In the genomic region with DNA sequence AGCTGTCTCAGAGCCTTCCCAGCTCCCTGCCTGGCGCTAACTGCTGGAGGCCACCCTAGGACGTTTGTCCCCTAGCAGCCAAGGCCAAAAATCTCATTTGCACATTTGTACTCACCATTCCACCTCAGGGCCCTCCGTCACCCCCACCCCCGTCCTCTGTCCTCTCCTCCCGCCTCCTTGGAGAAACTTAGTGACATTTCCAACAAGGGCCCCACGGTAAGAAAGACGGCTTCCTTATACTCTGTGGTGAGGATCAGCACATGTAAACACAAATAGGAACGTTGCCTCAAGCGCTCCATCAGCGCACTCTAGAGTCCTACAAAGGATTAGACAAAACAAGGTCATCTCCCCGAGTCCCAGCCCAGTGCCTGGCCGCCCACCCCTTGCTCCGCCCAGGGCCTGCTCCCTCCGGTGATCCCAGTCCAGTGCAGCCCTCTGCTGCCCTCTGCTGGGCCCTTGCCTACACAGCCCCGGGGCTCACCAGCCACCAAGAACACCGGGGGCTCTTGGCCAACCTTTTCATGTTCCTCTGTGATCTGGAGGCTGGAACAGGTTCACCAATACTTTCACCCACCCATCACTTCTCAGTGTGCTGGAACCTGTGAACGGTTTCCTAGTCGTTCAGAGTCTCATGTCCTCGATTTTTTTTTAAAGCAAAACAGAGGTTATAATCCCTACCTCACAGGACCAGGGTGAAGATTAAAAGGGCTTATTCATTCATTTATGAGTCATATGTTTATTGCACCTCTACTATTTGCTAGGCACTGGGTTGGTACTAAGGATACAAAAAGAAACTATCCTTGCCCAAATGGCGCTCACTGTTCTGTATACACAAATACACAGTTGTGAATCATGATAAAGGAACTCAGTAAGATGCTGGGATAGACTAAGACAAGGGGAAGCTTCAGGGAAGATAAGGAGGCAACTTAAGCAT, we compare ENCODE assay signal across 8 cellular contexts. TPM values are rescaled to one million over a fixed set of nuclear protein-coding genes. Genes with fewer than 3 reads are reported as not detected.
DNase-seq lines count a peak whose midpoint lies in the region; ATAC-seq and TF ChIP-seq lines count a peak whose summit lies in the region.

No MANE protein-coding gene starts in this region.

- no peak overlapping the region for H3K4me3 ChIP-seq in GM12875 (ENCODE audit: low read depth, low read length)
- H3K4me3 ChIP-seq in trophoblast cell (ENCODE audit: low read depth, low read length) = no peak overlapping the region
- H3K4me3 ChIP-seq in transverse colon = peak overlapping the region in 2 of 4 donors; percentile 6 to 8

- H4K8ac ChIP-seq in trophoblast cell (ENCODE audit: low read depth, low read length) = peak overlapping the region; percentile 93

- H3K4me1 ChIP-seq in trophoblast cell (ENCODE audit: control insufficient read depth in 1 of 2, insufficient read depth in 2 of 2, low read length in 2 of 2) (peaks cover 0 to 2% of the 10 kb centered on the region in 2 experiments), transverse colon (peaks cover 5 to 16% (median 11%) of the 10 kb centered on the region in 4 donors)

- TF ChIP-seq EP300 in transverse colon (IDR thresholded peaks at IDR 0.05; ENCODE audit: low read depth) = no peak

- peak overlapping the region; percentile 88 for H2BK120ac ChIP-seq in trophoblast cell (ENCODE audit: insufficient read depth, low read length, poor library complexity)

- no peaks in the 10 kb centered on the region for H3K79me1 ChIP-seq in trophoblast cell (ENCODE audit: low read length)

- H3K9me3 Mint-ChIP-seq in activated naive CD8-positive, alpha-beta T cell treated with anti-CD3 and anti-CD28 coated beads, Interleukin-2, amount 50 U/mL, for 24 hours = no peaks in the 10 kb centered on the region

- H3K9ac ChIP-seq in trophoblast cell (ENCODE audit: low read length) = no peak overlapping the region

- in situ Hi-C loops in transverse colon (cut with MboI; ENCODE audit: low pct_ligation_motif_present in 1 of 4, low pct_unique_long_range_greater_than_20kb in 1 of 4, low sequenced_read_pairs in 3 of 4) = loop anchor here (5.0 to 25.0 kb wide), 6 partner anchors 173 to 973 kb away; a partner anchor contains a TSS

- H3K4me2 ChIP-seq in trophoblast cell (ENCODE audit: low read length) = peak overlapping the region; percentile 52

- no peaks in the 10 kb centered on the region for H3K36me3 Mint-ChIP-seq in activated naive CD8-positive, alpha-beta T cell treated with anti-CD3 and anti-CD28 coated beads, Interleukin-2, amount 50 U/mL, for 24 hours (ENCODE audit: low read depth)

- no CpG with 5 or more reads among the region's 20 CpGs for WGBS in trophoblast cell (ENCODE audit: extremely low coverage, insufficient coverage, insufficient read length)
- 6 to 14% methylated on average over 4 to 20 of the region's 20 CpGs for WGBS in transverse colon (ENCODE audit: low coverage in 1 of 2), 2 donors

- H3K36me3 ChIP-seq in trophoblast cell (ENCODE audit: control insufficient read depth in 1 of 2, insufficient read depth in 2 of 2, low read length in 2 of 2) (no peaks in the 10 kb centered on the region), transverse colon (no peaks in the 10 kb centered on the region)

- no peak overlapping the region for H3K23ac ChIP-seq in trophoblast cell (ENCODE audit: low read length)

- TF ChIP-seq POLR2A in transverse colon (IDR thresholded peaks at IDR 0.05) = no peak

- H4K12ac ChIP-seq in trophoblast cell (ENCODE audit: low read depth, low read length) = no peak overlapping the region

- peak overlapping the region; percentile 80 for H3K18ac ChIP-seq in trophoblast cell (ENCODE audit: low read length)

- peaks cover 11% of the 10 kb centered on the region for H3K4me1 Mint-ChIP-seq in activated naive CD8-positive, alpha-beta T cell treated with anti-CD3 and anti-CD28 coated beads, Interleukin-2, amount 50 U/mL, for 24 hours

- TF ChIP-seq CTCF in GM12875 (IDR thresholded peaks at IDR 0.05; ENCODE audit: borderline replicate concordance, insufficient read depth, low read depth, low read length) = peak; percentile 97
- TF ChIP-seq CTCF in transverse colon (IDR thresholded peaks at IDR 0.05) = peak; percentile 96 to 99 (median 98)

- H3K27ac ChIP-seq in trophoblast cell (ENCODE audit: low read depth, low read length) = no peak overlapping the region
- H3K27ac ChIP-seq in transverse colon = peak overlapping the region; percentile 59 to 73 (median 67)

- peak overlapping the region; percentile 55 for H3K27ac Mint-ChIP-seq in activated naive CD8-positive, alpha-beta T cell treated with anti-CD3 and anti-CD28 coated beads, Interleukin-2, amount 50 U/mL, for 24 hours

- peaks cover 11% of the 10 kb centered on the region for H3K27me3 Mint-ChIP-seq in activated naive CD8-positive, alpha-beta T cell treated with anti-CD3 and anti-CD28 coated beads, Interleukin-2, amount 50 U/mL, for 24 hours

- peak overlapping the region; percentile 58 for H3K14ac ChIP-seq in trophoblast cell (ENCODE audit: low read length)

- intact Hi-C loops in cardiac septum (cut with DNase I) (loop anchor here (2.0 to 10.0 kb wide), 5 partner anchors 81 to 329 kb away; a partner anchor contains a TSS), transverse colon (cut with DNase I; ENCODE audit: low total_unique reads) (loop anchor here (2.0 to 10.0 kb wide), 2 partner anchors 191 to 325 kb away; a partner anchor contains a TSS)

- H3K4ac ChIP-seq in trophoblast cell (ENCODE audit: low read depth, low read length) = peak overlapping the region; percentile 76

- peak overlapping the region; percentile 90 for H4K91ac ChIP-seq in trophoblast cell (ENCODE audit: low read depth, low read length)

- H3K79me2 ChIP-seq in trophoblast cell (ENCODE audit: control insufficient read depth, insufficient read depth, low read length, poor library complexity) = no peaks in the 10 kb centered on the region

- H2AK5ac ChIP-seq in trophoblast cell (ENCODE audit: low read length) = no peak overlapping the region

- H3K27me3 ChIP-seq in trophoblast cell (ENCODE audit: insufficient read depth, low read length) (peaks cover 3% of the 10 kb centered on the region), transverse colon (no peaks in the 10 kb centered on the region)

- peak overlapping the region; percentile 89 for H2BK12ac ChIP-seq in trophoblast cell (ENCODE audit: low read length)

- peak overlapping the region; percentile 99 for H2AFZ ChIP-seq in trophoblast cell (ENCODE audit: insufficient read depth, low read length, poor library complexity)

- DNase-seq in NCI-H1417 (lab: John Stamatoyannopoulos, UW) (peak; percentile 81 to 91 (median 86)), SW 1271 (lab: John Stamatoyannopoulos, UW) (peak; percentile 84 to 94), cardiac septum (ENCODE audit: low spot score) (peak; percentile 95), trophoblast cell (peak; percentile 92 to 95), transverse colon (peak; percentile 94)
- DNase-seq in activated naive CD8-positive, alpha-beta T cell treated with anti-CD3 and anti-CD28 coated beads, Interleukin-2, amount 50 U/mL, for 24 hours = peak; percentile 95

- H3K4me3 Mint-ChIP-seq in activated naive CD8-positive, alpha-beta T cell treated with anti-CD3 and anti-CD28 coated beads, Interleukin-2, amount 50 U/mL, for 24 hours = peak overlapping the region; percentile 13

- H3K9me3 ChIP-seq in trophoblast cell (ENCODE audit: insufficient read depth, low read depth, low read length) (peaks cover 2% of the 10 kb centered on the region), transverse colon (no peaks in the 10 kb centered on the region)

- ATAC-seq in HG02840 (IDR thresholded peaks at IDR 0.05; ENCODE audit: low FRiP score, unreplicated experiment) = peak; percentile 98
- peak; percentile 99 for ATAC-seq in activated naive CD8-positive, alpha-beta T cell treated with anti-CD3 and anti-CD28 coated beads, Interleukin-2, amount 50 U/mL, for 24 hours

- H2BK5ac ChIP-seq in trophoblast cell (ENCODE audit: low read depth, low read length, poor library complexity) = peak overlapping the region; percentile 33

RNA-seq across cellular contexts. Expression of a gene that starts 15.2 kb away (rescaled TPM):
- total RNA-seq in cardiac septum (27.6 TPM), transverse colon (10 to 100 TPM; 21.3 to 41.2 (median 25.5) TPM)
- 27.9 and 28.4 TPM in 2 replicates for polyA plus RNA-seq in trophoblast cell (2013)

RNA-seq across cellular contexts. Expression of a gene that starts 42.2 kb away (rescaled TPM):
- total RNA-seq in cardiac septum = 6.4 TPM
- 1.5 and 1.9 TPM in 2 replicates for polyA plus RNA-seq in trophoblast cell (2013)
- 10 to 100 TPM; 19.4 to 48.8 (median 24.9) TPM for total RNA-seq in transverse colon
